ENCODE assay signal across 1 cellular context in the genomic region with DNA sequence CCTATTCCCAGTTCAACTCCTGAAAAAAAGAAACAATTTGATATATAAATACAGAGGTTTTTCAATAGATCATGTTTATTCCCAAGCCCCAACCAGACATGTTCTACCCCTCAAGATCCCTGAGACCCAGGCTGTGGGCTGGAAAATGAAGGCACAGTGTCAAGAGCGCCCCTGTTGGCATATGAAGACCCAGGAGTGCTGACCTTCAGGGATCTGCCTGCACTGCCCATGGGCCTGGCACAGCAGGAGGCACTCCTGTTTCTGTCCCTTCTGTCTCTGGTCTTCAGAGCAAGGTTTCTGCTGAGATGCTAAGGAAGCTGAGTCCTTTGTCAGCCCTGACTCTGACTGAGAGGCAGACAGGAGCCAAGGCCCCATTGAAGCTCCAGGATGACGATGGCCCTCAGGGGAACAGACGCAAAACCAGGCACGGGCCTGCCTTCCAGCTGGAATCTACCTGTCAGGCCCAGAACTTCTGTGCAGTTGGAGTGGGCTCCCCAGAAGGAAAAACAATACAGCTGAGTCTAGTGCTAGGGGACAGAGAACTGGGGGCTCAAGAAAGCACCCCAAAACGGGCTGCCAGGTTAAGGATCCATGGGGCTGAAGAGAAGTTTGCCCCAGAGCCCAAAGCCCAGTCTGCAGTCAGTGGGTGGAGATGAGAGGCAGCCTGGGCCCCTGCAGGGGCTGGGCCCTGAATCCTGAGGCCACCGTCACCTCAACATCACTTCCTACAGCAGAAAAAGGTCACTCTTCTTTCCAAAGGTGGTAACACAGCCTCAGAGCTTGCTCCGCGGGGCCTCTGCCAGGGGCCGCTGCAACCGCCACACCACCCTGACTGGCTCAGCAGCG.
TF ChIP-seq lines count a peak whose summit lies in the region.

No MANE protein-coding gene starts in this region.

TF ChIP-seq in H1, 55 proteins besides CTCF, POLR2A, EP300 and RAD21:
- TF ChIP-seq SP2 (IDR thresholded peaks at IDR 0.05; ENCODE audit: low read length) (no peak), CBX5 (IDR thresholded peaks at IDR 0.05; ENCODE audit: low read depth, low read length) (no peak), CBX8 (IDR thresholded peaks at IDR 0.05; ENCODE audit: borderline replicate concordance, low read depth, low read length) (no peak), SIN3A (conservative IDR thresholded peaks at IDR 0.05 in 1 of 2, IDR thresholded peaks at IDR 0.05 in 1 of 2; ENCODE audit: low read depth in 1 of 2, low read length in 2 of 2) (no peak), TBP (IDR thresholded peaks at IDR 0.05; ENCODE audit: low read depth, low read length) (no peak)
